Comparison of ENCODE assay signal across 8 cellular contexts in genomic region chr10:99963467-99964165, GRCh38. TPM values are rescaled to one million over a fixed set of nuclear protein-coding genes. Genes with fewer than 3 reads are reported as not detected.
A peak's percentile ranks its signal among the peaks of the same experiment; 100 is the strongest.
DNase-seq lines count a peak whose midpoint lies in the region; ATAC-seq, FAIRE-seq and TF ChIP-seq lines count a peak whose summit lies in the region.
"Not testable (repeated sequence)": the region's sequence is repeated elsewhere in the genome, so short reads cannot be mapped to it uniquely, and the experiment has no call there.

No MANE protein-coding gene starts in this region.

- H3K27ac ChIP-seq in PC-3 (ENCODE audit: low read length) (peak overlapping the region; percentile 25), epithelial cell of prostate (peak overlapping the region; percentile 58), left ventricle myocardium inferior (replicated peaks) (peak overlapping the region; percentile 19), mesenchymal stem cell (ENCODE audit: low read length, poor library complexity, severe bottlenecking) (peak overlapping the region; percentile 84), trophoblast cell (ENCODE audit: low read depth, low read length) (peak overlapping the region; percentile 34)

- not testable (repeated sequence) for H3K9ac ChIP-seq in PC-3 (ENCODE audit: low read length); trophoblast cell (ENCODE audit: low read length)
- H3K9ac ChIP-seq in mesenchymal stem cell (ENCODE audit: low read length), result peak overlapping the region; percentile 53

- H4K8ac ChIP-seq in mesenchymal stem cell (ENCODE audit: low read length); trophoblast cell (ENCODE audit: low read depth, low read length): not testable (repeated sequence)

- DNase-seq in GM12891 (ENCODE audit: insufficient read length, low spot score); PC-3; epithelial cell of prostate (ENCODE audit: low read depth, low spot score); left ventricle myocardium inferior; mesenchymal stem cell; trophoblast cell; urothelium cell line (ENCODE audit: low spot score): not testable (repeated sequence)
- DNase-seq in astrocyte of the spinal cord (ENCODE audit: low read depth, low spot score), result peak; percentile 32

- peak; percentile 20 for FAIRE-seq in GM12891 (lab: Jason Lieb, UNC)
- FAIRE-seq in urothelium cell line (lab: Jason Lieb, UNC), result peak; percentile 82

- H2AK5ac ChIP-seq in mesenchymal stem cell (ENCODE audit: low read length, severe bottlenecking); trophoblast cell (ENCODE audit: low read length): not testable (repeated sequence)

- H3K4me3 ChIP-seq in PC-3 (ENCODE audit: low read length); astrocyte of the spinal cord (ENCODE audit: low read depth, low read length); left ventricle myocardium inferior; mesenchymal stem cell (ENCODE audit: insufficient read depth in 1 of 2, low read depth in 1 of 2, low read length in 2 of 2); trophoblast cell (ENCODE audit: low read depth, low read length): not testable (repeated sequence)

- ATAC-seq in PC-3, result peak; percentile 71

- H2BK120ac ChIP-seq in mesenchymal stem cell (ENCODE audit: low read depth, low read length); trophoblast cell (ENCODE audit: insufficient read depth, low read length, poor library complexity): not testable (repeated sequence)

- not testable (repeated sequence) for H3K23ac ChIP-seq in mesenchymal stem cell (ENCODE audit: low read length in 2 of 2); trophoblast cell (ENCODE audit: low read length)

- H4K20me1 ChIP-seq in PC-3 (ENCODE audit: low read length), result not testable (repeated sequence)

- not testable (repeated sequence) for H4K12ac ChIP-seq in trophoblast cell (ENCODE audit: low read depth, low read length)

- not testable (repeated sequence) for H2BK5ac ChIP-seq in mesenchymal stem cell (ENCODE audit: low read depth, low read length, poor library complexity, severe bottlenecking); trophoblast cell (ENCODE audit: low read depth, low read length, poor library complexity)

- not testable (repeated sequence) for H3K9me2 ChIP-seq in PC-3 (replicated peaks; ENCODE audit: low read length)

- H3K4me2 ChIP-seq in PC-3 (ENCODE audit: low read length), result peak overlapping the region; percentile 59
- not testable (repeated sequence) for H3K4me2 ChIP-seq in mesenchymal stem cell (ENCODE audit: low read length, poor library complexity, severe bottlenecking); trophoblast cell (ENCODE audit: low read length)

- peak overlapping the region in 1 of 2 experiments; percentile 84 for H3K18ac ChIP-seq in mesenchymal stem cell (ENCODE audit: low read depth in 1 of 2, low read length in 2 of 2)
- H3K18ac ChIP-seq in trophoblast cell (ENCODE audit: low read length), result not testable (repeated sequence)

- in situ Hi-C loops in astrocyte of the spinal cord (cut with HindIII; ENCODE audit: low sequenced_read_pairs), result not testable (repeated sequence)

- WGBS in mesenchymal stem cell, result no CpG with 5 or more reads among the region's 7 CpGs
- no CpG with 5 or more reads among the region's 7 CpGs for WGBS in trophoblast cell (ENCODE audit: extremely low coverage, insufficient coverage, insufficient read length)

- BruUV-seq in PC-3 (replicated peaks; lab: Mats Ljungman, UMichigan), result not testable (repeated sequence)

- not testable (repeated sequence) for H3K79me2 ChIP-seq in PC-3 (ENCODE audit: low read length); trophoblast cell (ENCODE audit: control insufficient read depth, insufficient read depth, low read length, poor library complexity)

- not testable (repeated sequence) for H2BK15ac ChIP-seq in mesenchymal stem cell (ENCODE audit: low read depth, poor library complexity, severe bottlenecking)

- H3K4me1 ChIP-seq in PC-3 (ENCODE audit: insufficient read depth, low read length) (peaks cover 28% of the 10 kb centered on the region), left ventricle myocardium inferior (peaks cover 34% of the 10 kb centered on the region)
- not testable (repeated sequence) for H3K4me1 ChIP-seq in mesenchymal stem cell (ENCODE audit: control insufficient read depth, insufficient read depth, low read depth, low read length); trophoblast cell (ENCODE audit: control insufficient read depth in 1 of 2, insufficient read depth in 2 of 2, low read length in 2 of 2)

- TF ChIP-seq POLR2A in GM12891 (IDR thresholded peaks at IDR 0.05; ENCODE audit: low read depth, low read length), result not testable (repeated sequence)

- not testable (repeated sequence) for H3K79me1 ChIP-seq in mesenchymal stem cell (replicated peaks; ENCODE audit: low read length, poor library complexity, severe bottlenecking); trophoblast cell (ENCODE audit: low read length)

- POLR2A ChIA-PET in PC-3 (lab: Charles Lee; ENCODE audit: unreplicated experiment), result not testable (repeated sequence)

- H4K91ac ChIP-seq in mesenchymal stem cell (ENCODE audit: low read length), result not testable (repeated sequence)
- H4K91ac ChIP-seq in trophoblast cell (ENCODE audit: low read depth, low read length), result peak overlapping the region; percentile 60

- not testable (repeated sequence) for TF ChIP-seq CTCF in PC-3 (conservative IDR thresholded peaks at IDR 0.05; ENCODE audit: low read depth, low read length); astrocyte of the spinal cord (IDR thresholded peaks at IDR 0.05; ENCODE audit: low read depth, low read length); left ventricle myocardium inferior (IDR thresholded peaks at IDR 0.05; ENCODE audit: borderline replicate concordance)

- not testable (repeated sequence) for H3K27me3 ChIP-seq in PC-3 (ENCODE audit: low read length); left ventricle myocardium inferior (ENCODE audit: low read depth); mesenchymal stem cell (ENCODE audit: control insufficient read depth in 1 of 2, insufficient read depth in 1 of 2, low read length in 2 of 2); trophoblast cell (ENCODE audit: insufficient read depth, low read length)

- not testable (repeated sequence) for H3K14ac ChIP-seq in mesenchymal stem cell (ENCODE audit: low read length in 2 of 2); trophoblast cell (ENCODE audit: low read length)

- H3K9me3 ChIP-seq in PC-3 (ENCODE audit: low read length); left ventricle myocardium inferior (replicated peaks); mesenchymal stem cell (ENCODE audit: control insufficient read depth, low read length); trophoblast cell (ENCODE audit: insufficient read depth, low read depth, low read length): not testable (repeated sequence)

- not testable (repeated sequence) for H2BK12ac ChIP-seq in mesenchymal stem cell (ENCODE audit: low read length in 2 of 2); trophoblast cell (ENCODE audit: low read length)

- H3K36me3 ChIP-seq in PC-3 (ENCODE audit: low read depth, low read length); trophoblast cell (ENCODE audit: control insufficient read depth in 1 of 2, insufficient read depth in 2 of 2, low read length in 2 of 2): not testable (repeated sequence)
- H3K36me3 ChIP-seq in left ventricle myocardium inferior (peaks cover 20% of the 10 kb centered on the region), mesenchymal stem cell (ENCODE audit: control insufficient read depth in 1 of 2, insufficient read depth in 2 of 2, low read depth in 1 of 2, low read length in 2 of 2) (peaks cover 4 to 39% of the 10 kb centered on the region in 2 experiments)

- not testable (repeated sequence) for H3F3A ChIP-seq in PC-3 (ENCODE audit: low read length, unreplicated experiment)

- H2AFZ ChIP-seq in PC-3 (ENCODE audit: low read length); mesenchymal stem cell (ENCODE audit: low read depth, low read length); trophoblast cell (ENCODE audit: insufficient read depth, low read length, poor library complexity): not testable (repeated sequence)

- CTCF ChIA-PET in PC-3 (lab: Charles Lee), result not testable (repeated sequence)

- intact Hi-C loops in PC-3 (cut with micrococcal nuclease); left ventricle myocardium inferior (cut with micrococcal nuclease): not testable (repeated sequence)

- H3K4ac ChIP-seq in mesenchymal stem cell (ENCODE audit: low read depth in 1 of 2, low read length in 2 of 2); trophoblast cell (ENCODE audit: low read depth, low read length): not testable (repeated sequence)

RNA-seq across cellular contexts. Expression of gene DNMBP, which starts 46.1 kb away (rescaled TPM):
- polyA plus RNA-seq in GM12891 (2012; ENCODE audit: low read depth, missing spikeins), result 18.7 TPM
- total RNA-seq in PC-3 (2014; rRNA removed), result 6.2 and 8.1 TPM in 2 replicates
- total RNA-seq in left ventricle myocardium inferior, result 7.7 TPM
- 15.3 TPM for polyA plus RNA-seq in mesenchymal stem cell (2013, experiment 1 of 2)
- polyA plus RNA-seq in mesenchymal stem cell (2013, experiment 2 of 2), result 14.3 TPM
- 16.5 and 17.5 TPM in 2 replicates for polyA plus RNA-seq in trophoblast cell (2013)

Comparison
In these comparisons a context has a peak if more than half of its experiments do, and no peak if none do; other contexts are left out.
1. H3K27ac ChIP-seq: peak in every context shown above with its lines; median percentile 84 in mesenchymal stem cell; 58 in epithelial cell of prostate; 34 in trophoblast cell; 25 in PC-3; 19 in left ventricle myocardium inferior.